2 cellular contexts compared by ENCODE assay signal in the genomic region with DNA sequence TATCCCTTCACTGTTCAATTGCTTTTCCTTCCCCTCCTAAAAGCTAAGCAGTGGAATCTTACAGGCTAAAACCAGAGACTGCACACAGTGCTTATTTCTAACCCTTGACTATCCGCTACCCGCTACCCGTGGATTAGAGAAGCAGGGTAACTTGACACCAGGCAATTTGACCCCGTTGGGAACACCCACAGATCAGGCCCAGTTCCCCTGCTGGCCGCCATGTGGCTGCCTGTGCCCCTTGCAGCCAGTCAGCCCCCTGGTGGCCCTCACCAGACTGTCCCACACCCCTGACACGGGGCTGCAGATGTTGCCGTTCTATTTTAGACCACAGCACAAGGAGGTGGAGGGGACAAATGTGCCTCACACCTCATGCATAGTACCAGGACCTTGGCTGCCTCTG.
TF ChIP-seq lines count a peak whose summit lies in the region.

No MANE protein-coding gene starts in this region.

TF ChIP-seq in SK-N-SH, 30 proteins besides CTCF, POLR2A, EP300 and RAD21 (continued from another document):
- TF ChIP-seq, protein P1, sequence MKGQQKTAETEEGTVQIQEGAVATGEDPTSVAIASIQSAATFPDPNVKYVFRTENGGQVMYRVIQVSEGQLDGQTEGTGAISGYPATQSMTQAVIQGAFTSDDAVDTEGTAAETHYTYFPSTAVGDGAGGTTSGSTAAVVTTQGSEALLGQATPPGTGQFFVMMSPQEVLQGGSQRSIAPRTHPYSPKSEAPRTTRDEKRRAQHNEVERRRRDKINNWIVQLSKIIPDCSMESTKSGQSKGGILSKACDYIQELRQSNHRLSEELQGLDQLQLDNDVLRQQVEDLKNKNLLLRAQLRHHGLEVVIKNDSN (IDR thresholded peaks at IDR 0.05; ENCODE audit: borderline replicate concordance, low read depth), result no peak
- TF ChIP-seq MXI1 (IDR thresholded peaks at IDR 0.05; ENCODE audit: low read depth, low read length) (no peak), SMC3 (IDR thresholded peaks at IDR 0.05; ENCODE audit: low read depth, low read length) (no peak), YY1 (IDR thresholded peaks at IDR 0.05; ENCODE audit: low read depth) (no peak)
- TF ChIP-seq, protein P2, sequence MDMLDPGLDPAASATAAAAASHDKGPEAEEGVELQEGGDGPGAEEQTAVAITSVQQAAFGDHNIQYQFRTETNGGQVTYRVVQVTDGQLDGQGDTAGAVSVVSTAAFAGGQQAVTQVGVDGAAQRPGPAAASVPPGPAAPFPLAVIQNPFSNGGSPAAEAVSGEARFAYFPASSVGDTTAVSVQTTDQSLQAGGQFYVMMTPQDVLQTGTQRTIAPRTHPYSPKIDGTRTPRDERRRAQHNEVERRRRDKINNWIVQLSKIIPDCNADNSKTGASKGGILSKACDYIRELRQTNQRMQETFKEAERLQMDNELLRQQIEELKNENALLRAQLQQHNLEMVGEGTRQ (IDR thresholded peaks at IDR 0.05; ENCODE audit: borderline replicate concordance, low read depth, low read length), result no peak
- TF ChIP-seq, protein P3, sequence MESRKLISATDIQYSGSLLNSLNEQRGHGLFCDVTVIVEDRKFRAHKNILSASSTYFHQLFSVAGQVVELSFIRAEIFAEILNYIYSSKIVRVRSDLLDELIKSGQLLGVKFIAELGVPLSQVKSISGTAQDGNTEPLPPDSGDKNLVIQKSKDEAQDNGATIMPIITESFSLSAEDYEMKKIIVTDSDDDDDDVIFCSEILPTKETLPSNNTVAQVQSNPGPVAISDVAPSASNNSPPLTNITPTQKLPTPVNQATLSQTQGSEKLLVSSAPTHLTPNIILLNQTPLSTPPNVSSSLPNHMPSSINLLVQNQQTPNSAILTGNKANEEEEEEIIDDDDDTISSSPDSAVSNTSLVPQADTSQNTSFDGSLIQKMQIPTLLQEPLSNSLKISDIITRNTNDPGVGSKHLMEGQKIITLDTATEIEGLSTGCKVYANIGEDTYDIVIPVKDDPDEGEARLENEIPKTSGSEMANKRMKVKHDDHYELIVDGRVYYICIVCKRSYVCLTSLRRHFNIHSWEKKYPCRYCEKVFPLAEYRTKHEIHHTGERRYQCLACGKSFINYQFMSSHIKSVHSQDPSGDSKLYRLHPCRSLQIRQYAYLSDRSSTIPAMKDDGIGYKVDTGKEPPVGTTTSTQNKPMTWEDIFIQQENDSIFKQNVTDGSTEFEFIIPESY (IDR thresholded peaks at IDR 0.05; ENCODE audit: borderline replicate concordance, low read depth), result no peak
TF ChIP-seq in SK-N-SH: peak in this region for 0.

TF ChIP-seq in SK-N-SH treated with all-trans-retinoic acid at 6 μM for 48 hours, 23 proteins besides CTCF, POLR2A, EP300 and RAD21 (continued from another document):
- TF ChIP-seq, protein P4, sequence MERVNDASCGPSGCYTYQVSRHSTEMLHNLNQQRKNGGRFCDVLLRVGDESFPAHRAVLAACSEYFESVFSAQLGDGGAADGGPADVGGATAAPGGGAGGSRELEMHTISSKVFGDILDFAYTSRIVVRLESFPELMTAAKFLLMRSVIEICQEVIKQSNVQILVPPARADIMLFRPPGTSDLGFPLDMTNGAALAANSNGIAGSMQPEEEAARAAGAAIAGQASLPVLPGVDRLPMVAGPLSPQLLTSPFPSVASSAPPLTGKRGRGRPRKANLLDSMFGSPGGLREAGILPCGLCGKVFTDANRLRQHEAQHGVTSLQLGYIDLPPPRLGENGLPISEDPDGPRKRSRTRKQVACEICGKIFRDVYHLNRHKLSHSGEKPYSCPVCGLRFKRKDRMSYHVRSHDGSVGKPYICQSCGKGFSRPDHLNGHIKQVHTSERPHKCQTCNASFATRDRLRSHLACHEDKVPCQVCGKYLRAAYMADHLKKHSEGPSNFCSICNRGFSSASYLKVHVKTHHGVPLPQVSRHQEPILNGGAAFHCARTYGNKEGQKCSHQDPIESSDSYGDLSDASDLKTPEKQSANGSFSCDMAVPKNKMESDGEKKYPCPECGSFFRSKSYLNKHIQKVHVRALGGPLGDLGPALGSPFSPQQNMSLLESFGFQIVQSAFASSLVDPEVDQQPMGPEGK (CRISPR knock-in tag; IDR thresholded peaks at IDR 0.05; ENCODE audit: borderline replicate concordance), result no peak
- TF ChIP-seq ZNF8 (CRISPR knock-in tag; IDR thresholded peaks at IDR 0.05) (no peak), ZNF565 (CRISPR knock-in tag; conservative IDR thresholded peaks at IDR 0.05; ENCODE audit: low read depth) (no peak), PPARA (CRISPR knock-in tag; IDR thresholded peaks at IDR 0.05; ENCODE audit: borderline replicate concordance) (no peak), BACH2 (CRISPR knock-in tag; IDR thresholded peaks at IDR 0.05; ENCODE audit: borderline replicate concordance) (no peak), OSR1 (CRISPR knock-in tag; IDR thresholded peaks at IDR 0.05) (no peak), ZFP3 (CRISPR knock-in tag; IDR thresholded peaks at IDR 0.05) (no peak), TOX (CRISPR knock-in tag; IDR thresholded peaks at IDR 0.05; ENCODE audit: borderline replicate concordance) (no peak), ISL1 (CRISPR knock-in tag; IDR thresholded peaks at IDR 0.05) (no peak), TCF4 (CRISPR knock-in tag; IDR thresholded peaks at IDR 0.05; ENCODE audit: borderline replicate concordance) (no peak), ZC3H10 (CRISPR knock-in tag; IDR thresholded peaks at IDR 0.05) (no peak)
- TF ChIP-seq, protein P5, sequence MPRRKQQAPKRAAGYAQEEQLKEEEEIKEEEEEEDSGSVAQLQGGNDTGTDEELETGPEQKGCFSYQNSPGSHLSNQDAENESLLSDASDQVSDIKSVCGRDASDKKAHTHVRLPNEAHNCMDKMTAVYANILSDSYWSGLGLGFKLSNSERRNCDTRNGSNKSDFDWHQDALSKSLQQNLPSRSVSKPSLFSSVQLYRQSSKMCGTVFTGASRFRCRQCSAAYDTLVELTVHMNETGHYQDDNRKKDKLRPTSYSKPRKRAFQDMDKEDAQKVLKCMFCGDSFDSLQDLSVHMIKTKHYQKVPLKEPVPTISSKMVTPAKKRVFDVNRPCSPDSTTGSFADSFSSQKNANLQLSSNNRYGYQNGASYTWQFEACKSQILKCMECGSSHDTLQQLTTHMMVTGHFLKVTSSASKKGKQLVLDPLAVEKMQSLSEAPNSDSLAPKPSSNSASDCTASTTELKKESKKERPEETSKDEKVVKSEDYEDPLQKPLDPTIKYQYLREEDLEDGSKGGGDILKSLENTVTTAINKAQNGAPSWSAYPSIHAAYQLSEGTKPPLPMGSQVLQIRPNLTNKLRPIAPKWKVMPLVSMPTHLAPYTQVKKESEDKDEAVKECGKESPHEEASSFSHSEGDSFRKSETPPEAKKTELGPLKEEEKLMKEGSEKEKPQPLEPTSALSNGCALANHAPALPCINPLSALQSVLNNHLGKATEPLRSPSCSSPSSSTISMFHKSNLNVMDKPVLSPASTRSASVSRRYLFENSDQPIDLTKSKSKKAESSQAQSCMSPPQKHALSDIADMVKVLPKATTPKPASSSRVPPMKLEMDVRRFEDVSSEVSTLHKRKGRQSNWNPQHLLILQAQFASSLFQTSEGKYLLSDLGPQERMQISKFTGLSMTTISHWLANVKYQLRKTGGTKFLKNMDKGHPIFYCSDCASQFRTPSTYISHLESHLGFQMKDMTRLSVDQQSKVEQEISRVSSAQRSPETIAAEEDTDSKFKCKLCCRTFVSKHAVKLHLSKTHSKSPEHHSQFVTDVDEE (CRISPR knock-in tag; IDR thresholded peaks at IDR 0.05), result no peak
- TF ChIP-seq, protein P6, sequence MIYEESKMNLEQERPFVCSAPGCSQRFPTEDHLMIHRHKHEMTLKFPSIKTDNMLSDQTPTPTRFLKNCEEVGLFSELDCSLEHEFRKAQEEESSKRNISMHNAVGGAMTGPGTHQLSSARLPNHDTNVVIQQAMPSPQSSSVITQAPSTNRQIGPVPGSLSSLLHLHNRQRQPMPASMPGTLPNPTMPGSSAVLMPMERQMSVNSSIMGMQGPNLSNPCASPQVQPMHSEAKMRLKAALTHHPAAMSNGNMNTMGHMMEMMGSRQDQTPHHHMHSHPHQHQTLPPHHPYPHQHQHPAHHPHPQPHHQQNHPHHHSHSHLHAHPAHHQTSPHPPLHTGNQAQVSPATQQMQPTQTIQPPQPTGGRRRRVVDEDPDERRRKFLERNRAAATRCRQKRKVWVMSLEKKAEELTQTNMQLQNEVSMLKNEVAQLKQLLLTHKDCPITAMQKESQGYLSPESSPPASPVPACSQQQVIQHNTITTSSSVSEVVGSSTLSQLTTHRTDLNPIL (CRISPR knock-in tag; IDR thresholded peaks at IDR 0.05; ENCODE audit: low read depth), result no peak
TF ChIP-seq in SK-N-SH treated with all-trans-retinoic acid at 6 μM for 48 hours: peak in this region for 0.
